In genomic region chr15:44289352-44289790, GRCh38 we compare ENCODE assay signal across 8 cellular contexts. TPM values are rescaled to one million over a fixed set of nuclear protein-coding genes. Genes with fewer than 3 reads are reported as not detected.
A peak's percentile ranks its signal among the peaks of the same experiment; 100 is the strongest.
DNase-seq lines count a peak whose midpoint lies in the region; ATAC-seq and TF ChIP-seq lines count a peak whose summit lies in the region.

No MANE protein-coding gene starts in this region.

- peaks cover 33% of the 10 kb centered on the region for H3K36me3 Mint-ChIP-seq in nephron progenitor cell (ENCODE audit: low read depth)

- 0 out of 3 replicates have a peak, but pooled peaks have one; percentile 10 for ATAC-seq in DND-41 (ENCODE audit: insufficient read depth, low read depth)
- ATAC-seq in HG02840 (IDR thresholded peaks at IDR 0.05; ENCODE audit: low FRiP score, unreplicated experiment) = no peak
- ATAC-seq in GM21390 (IDR thresholded peaks at IDR 0.05; ENCODE audit: unreplicated experiment) = no peak
- no peak for ATAC-seq in HG03280 (IDR thresholded peaks at IDR 0.05; ENCODE audit: unreplicated experiment)

- H4K20me1 ChIP-seq in DND-41 (ENCODE audit: insufficient read depth, low read length) (no peaks in the 10 kb centered on the region), Karpas-422 (ENCODE audit: insufficient read depth, low read depth, low read length) (peaks cover 4% of the 10 kb centered on the region; the same call in 1 of the 2 replicates)

- peaks cover 4% of the 10 kb centered on the region for H3K27me3 Mint-ChIP-seq in nephron progenitor cell (ENCODE audit: low read depth, poor library complexity)

- H3K4me1 ChIP-seq in DND-41 (ENCODE audit: insufficient read depth, low read length) (peaks cover 36% of the 10 kb centered on the region), Karpas-422 (ENCODE audit: low read length) (peaks cover 28% of the 10 kb centered on the region)

- H3K4me3 ChIP-seq in DND-41 (ENCODE audit: low read depth in 1 of 2, low read length in 2 of 2) (peak overlapping the region; percentile 70 to 73; a peak in 3 of 4 replicates), Karpas-422 (ENCODE audit: low read length) (peak overlapping the region; percentile 90)

- H3K9me3 ChIP-seq in DND-41 (ENCODE audit: insufficient read depth, low read length, severe bottlenecking) = no peaks in the 10 kb centered on the region
- H3K9me3 ChIP-seq in Karpas-422 (ENCODE audit: low read length) = no peaks in the 10 kb centered on the region

- H3K36me3 ChIP-seq in DND-41 (ENCODE audit: insufficient read depth, low read length) (no peaks in the 10 kb centered on the region), Karpas-422 (ENCODE audit: insufficient read depth, low read length) (peaks cover 10% of the 10 kb centered on the region)

- peak overlapping the region; percentile 84 for H3K4me2 ChIP-seq in DND-41 (ENCODE audit: insufficient read depth, low read length)
- peak overlapping the region; percentile 96 for H3K4me2 ChIP-seq in Karpas-422 (ENCODE audit: low read depth, low read length, poor library complexity, severe bottlenecking)

- H3K79me2 ChIP-seq in DND-41 (ENCODE audit: insufficient read depth, low read length) (peaks cover 50% of the 10 kb centered on the region), Karpas-422 (ENCODE audit: low read length) (peaks cover 59% of the 10 kb centered on the region)

- no peaks in the 10 kb centered on the region for H3K9me3 Mint-ChIP-seq in nephron progenitor cell

- H3K27me3 ChIP-seq in DND-41 (ENCODE audit: insufficient read depth, low read length, poor library complexity) (no peaks in the 10 kb centered on the region), Karpas-422 (ENCODE audit: low read length) (no peaks in the 10 kb centered on the region)

- H3K9ac ChIP-seq in DND-41 (ENCODE audit: low read depth, low read length) (peak overlapping the region; percentile 76), Karpas-422 (ENCODE audit: low read length) (peak overlapping the region; percentile 86)

- H3K4me1 Mint-ChIP-seq in nephron progenitor cell = peaks cover 40% of the 10 kb centered on the region

- DNase-seq in DND-41 (peak; percentile 13), Karpas-422 (no peak), nephron progenitor cell (no peak), EL (no peak)

- TF ChIP-seq CTCF in DND-41 (IDR thresholded peaks at IDR 0.05; ENCODE audit: borderline replicate concordance, extremely low read depth, low read length, poor library complexity, severe bottlenecking) (no peak), nephron progenitor cell (IDR thresholded peaks at IDR 0.05) (no peak)

- peak overlapping the region; percentile 97 for H3K27ac Mint-ChIP-seq in nephron progenitor cell

- no peaks in the 10 kb centered on the region for H3K9me2 ChIP-seq in Karpas-422 (replicated peaks; ENCODE audit: insufficient read depth, low read length)

- peak overlapping the region; percentile 48 for H3K27ac ChIP-seq in DND-41 (ENCODE audit: low read length)
- peak overlapping the region; percentile 90 for H3K27ac ChIP-seq in Karpas-422 (ENCODE audit: low read length)
- peak overlapping the region; percentile 87 for H3K27ac ChIP-seq in cingulate gyrus (ENCODE audit: low read depth, low read length)

- H2AFZ ChIP-seq in DND-41 (ENCODE audit: low read depth, low read length) (peak overlapping the region; percentile 82), Karpas-422 (ENCODE audit: low read length) (no peak overlapping the region; the same call in 1 of the 2 replicates)

- peak overlapping the region; percentile 95 for H3K4me3 Mint-ChIP-seq in nephron progenitor cell

RNA-seq across cellular contexts. Expression of gene GOLM2, which starts 0.9 kb away (rescaled TPM):
- total RNA-seq in Karpas-422 (2014; rRNA removed; shearing (Covaris generic); ENCODE audit: low replicate concordance) = 103 and 109 TPM in 2 replicates
